In the genomic region with DNA sequence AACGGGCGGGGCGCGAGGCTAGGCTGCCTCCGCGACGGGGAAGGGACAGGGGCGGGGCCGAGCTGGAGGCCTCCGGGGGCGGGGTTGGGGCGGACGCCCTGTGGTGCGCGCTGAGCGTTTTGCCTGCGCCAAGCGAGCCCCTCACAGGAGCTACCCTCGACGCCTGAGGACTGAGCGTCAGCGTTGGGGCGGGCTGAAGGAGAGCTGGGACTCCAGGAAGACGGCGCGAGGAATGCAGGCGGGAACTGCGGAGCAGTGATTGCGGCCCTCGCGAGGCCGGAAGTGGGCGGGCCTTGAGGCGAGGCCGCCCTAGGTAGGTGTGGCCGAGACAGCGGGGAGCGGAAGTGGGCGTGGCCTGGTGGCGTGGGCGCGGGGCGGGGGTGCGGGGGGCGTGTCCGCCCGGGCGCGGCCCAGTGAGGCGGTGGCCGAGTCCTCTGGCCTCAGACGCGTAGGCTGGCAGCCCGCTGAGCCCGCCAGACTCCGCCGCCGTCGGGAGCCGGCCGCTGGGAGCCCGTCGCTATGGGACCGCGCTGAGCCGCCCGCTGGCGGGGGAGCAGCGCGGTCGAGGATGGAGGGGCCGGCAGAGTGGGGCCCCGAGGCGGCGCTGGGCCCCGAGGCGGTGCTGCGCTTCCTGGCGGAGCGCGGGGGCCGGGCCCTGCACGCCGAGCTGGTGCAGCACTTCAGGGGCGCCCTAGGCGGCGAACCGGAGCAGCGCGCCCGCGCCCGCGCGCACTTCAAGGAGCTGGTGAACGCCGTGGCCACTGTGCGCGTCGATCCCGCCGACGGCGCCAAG, we compare ENCODE assay signal across 8 cellular contexts. TPM values are rescaled to one million over a fixed set of nuclear protein-coding genes. Genes with fewer than 3 reads are reported as not detected.
DNase-seq lines count a peak whose midpoint lies in the region; FAIRE-seq and TF ChIP-seq lines count a peak whose summit lies in the region.

A gene (minus strand): TSS at position 45 of the 793 bp plus-strand sequence. CDS start 139 bp downstream, outside the sequence.
A gene with protein sequence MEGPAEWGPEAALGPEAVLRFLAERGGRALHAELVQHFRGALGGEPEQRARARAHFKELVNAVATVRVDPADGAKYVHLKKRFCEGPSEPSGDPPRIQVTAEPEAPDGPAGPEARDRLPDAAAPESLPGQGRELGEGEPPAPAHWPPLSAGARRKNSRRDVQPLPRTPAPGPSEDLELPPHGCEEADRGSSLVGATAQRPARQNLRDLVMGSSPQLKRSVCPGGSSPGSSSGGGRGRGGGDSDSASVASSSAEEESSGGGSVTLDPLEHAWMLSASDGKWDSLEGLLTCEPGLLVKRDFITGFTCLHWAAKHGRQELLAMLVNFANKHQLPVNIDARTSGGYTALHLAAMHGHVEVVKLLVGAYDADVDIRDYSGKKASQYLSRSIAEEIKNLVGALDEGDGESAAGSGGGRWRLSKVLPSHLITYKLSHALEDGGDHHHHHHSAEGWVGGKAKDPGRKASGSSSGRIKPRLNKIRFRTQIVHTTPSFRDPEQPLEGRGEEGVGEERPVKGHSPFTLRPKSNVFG (plus strand): TSS at position 443 of the 793 bp plus-strand sequence. CDS start 126 bp downstream, at position 569.

- H3K36me3 Mint-ChIP-seq in astrocyte (ENCODE audit: low read depth, unreplicated experiment), result no peaks in the 10 kb centered on the region

- peaks cover 15% of the 10 kb centered on the region for H3K4me1 Mint-ChIP-seq in astrocyte (ENCODE audit: low read depth, unreplicated experiment)

- peak within 1 kb of the TSS; percentile 93 for H3K27ac Mint-ChIP-seq in astrocyte (ENCODE audit: unreplicated experiment)

- peak within 1 kb of the TSS; percentile 65 for H3K4me3 ChIP-seq in NB4 (ENCODE audit: low read depth, low read length)
- peak within 1 kb of the TSS; percentile 99 for H3K4me3 ChIP-seq in astrocyte (ENCODE audit: insufficient read depth, low read depth, low read length)

- no peaks in the 10 kb centered on the region for H3K9me3 ChIP-seq in astrocyte (ENCODE audit: insufficient read depth, low read depth, low read length)

- peak within 1 kb of the TSS; percentile 96 for H3K4me2 ChIP-seq in astrocyte (ENCODE audit: low read length)

- H3K9me3 Mint-ChIP-seq in astrocyte (ENCODE audit: unreplicated experiment), result peaks cover 2% of the 10 kb centered on the region

- peak within 1 kb of the TSS; percentile 93 for H3K27ac ChIP-seq in astrocyte (ENCODE audit: low read depth, low read length)

- H4K20me1 ChIP-seq in astrocyte (ENCODE audit: insufficient read depth, low read length), result peaks cover 37% of the 10 kb centered on the region

- DNase-seq in DMS153 treated with DMSO at 0.1 percent for 48 hours (lab: John Stamatoyannopoulos, UW; ENCODE audit: unreplicated experiment) (peak; percentile 92), GOT3 (lab: John Stamatoyannopoulos, UW) (peak; percentile 90), NB4 (ENCODE audit: low read depth) (peak; percentile 91), T-helper 9 cell (peak; percentile 61), astrocyte (ENCODE audit: low read depth) (peak; percentile 98), hepatic stellate cell (ENCODE audit: low spot score) (peak; percentile 91), pulmonary artery endothelial cell (ENCODE audit: low read depth, low spot score) (peak; percentile 97), ureter (ENCODE audit: low spot score) (peak; percentile 96)

- H3K27me3 ChIP-seq in astrocyte (ENCODE audit: insufficient read depth, low read length), result no peaks in the 10 kb centered on the region

- TF ChIP-seq CTCF in NB4 (IDR thresholded peaks at IDR 0.05; ENCODE audit: low read depth, low read length) (no peak), astrocyte (IDR thresholded peaks at IDR 0.05; ENCODE audit: insufficient read depth, low read depth, low read length) (no peak)

- H2AFZ ChIP-seq in astrocyte (ENCODE audit: low read depth, low read length), result peak within 1 kb of the TSS; percentile 65

- H3K4me1 ChIP-seq in astrocyte (ENCODE audit: insufficient read depth, low read length), result peaks cover 28% of the 10 kb centered on the region

- no peak for TF ChIP-seq POLR2A in NB4 (IDR thresholded peaks at IDR 0.05; ENCODE audit: extremely low read depth, insufficient read length)

- FAIRE-seq in astrocyte (lab: Jason Lieb, UNC), result no peak

- H3K79me2 ChIP-seq in astrocyte (ENCODE audit: insufficient read depth, low read length), result peaks cover 77% of the 10 kb centered on the region

- no peaks in the 10 kb centered on the region for H3K36me3 ChIP-seq in astrocyte (ENCODE audit: insufficient read depth, low read length)

- peak within 1 kb of the TSS; percentile 99 for H3K9ac ChIP-seq in astrocyte (ENCODE audit: low read length)

- no peaks in the 10 kb centered on the region for H3K27me3 Mint-ChIP-seq in astrocyte (ENCODE audit: low read depth, unreplicated experiment)

- peak within 1 kb of the TSS; percentile 96 for H3K4me3 Mint-ChIP-seq in astrocyte (ENCODE audit: unreplicated experiment)

RNA-seq across cellular contexts. Expression of the first gene that starts in this region (rescaled TPM):
- total RNA-seq in astrocyte (76.3 and 90.8 TPM in 2 replicates), pulmonary artery endothelial cell (92.0 and 104 TPM in 2 replicates), ureter (91.7 TPM)

RNA-seq across cellular contexts. Expression of the second gene that starts in this region (rescaled TPM):
- total RNA-seq in astrocyte (14.1 and 16.5 TPM in 2 replicates), pulmonary artery endothelial cell (2.6 and 6.4 TPM in 2 replicates), ureter (19.6 TPM)

Comparison
In these comparisons a context has a peak if more than half of its experiments do, and no peak if none do; other contexts are left out.
1. Peak in every context shown above with its lines: DNase-seq, H3K4me3 ChIP-seq and H3K27ac ChIP-seq.